ENCODE assay signal across 9 cellular contexts in genomic region chr5:180352976-180353225, GRCh38. TPM values are rescaled to one million over a fixed set of nuclear protein-coding genes. Genes with fewer than 3 reads are reported as not detected.
DNase-seq lines count a peak whose midpoint lies in the region; ATAC-seq, FAIRE-seq and TF ChIP-seq lines count a peak whose summit lies in the region.
"Had no signal": no experiment of that assay in that cellular context is flagged by ENCODE, and none has a peak within 500 bp of the region (broad histone marks: within the 10 kb centered on the region; RNA-seq: fewer than 3 reads in every experiment).

No MANE protein-coding gene starts in this region.

- H3K36me3 ChIP-seq in cardiac muscle cell = no peaks in the 10 kb centered on the region
- H3K36me3 ChIP-seq in kidney (ENCODE audit: control insufficient read depth in 1 of 2, insufficient read depth in 2 of 2, low read length in 2 of 2) = no peaks in the 10 kb centered on the region
- no peaks in the 10 kb centered on the region for H3K36me3 ChIP-seq in thyroid gland

- peaks cover 30% of the 10 kb centered on the region for H3K4me1 ChIP-seq in cardiac muscle cell (ENCODE audit: low read depth)
- H3K4me1 ChIP-seq in kidney (ENCODE audit: control insufficient read depth in 1 of 2, insufficient read depth in 1 of 2, low read depth in 1 of 2, low read length in 2 of 2) = peaks cover 0 to 6% of the 10 kb centered on the region in 2 donors
- peaks cover 0 to 9% of the 10 kb centered on the region in 2 donors for H3K4me1 ChIP-seq in thyroid gland

- ATAC-seq in left cardiac atrium (no peak), SK-N-SH treated with all-trans-retinoic acid at 6 μM for 48 hours (peak; percentile 39)

- DNase-seq in cardiac muscle cell (ENCODE audit: low read depth in 1 of 2, low spot score in 1 of 2) (no peak), left cardiac atrium (no peak), kidney (no peak), thyroid gland (no peak), NCI-H146 treated with DMSO at 0.1 percent for 48 hours (lab: John Stamatoyannopoulos, UW; ENCODE audit: unreplicated experiment) (no peak), globus pallidus (ENCODE audit: low spot score) (no peak)
- DNase-seq in stimulated activated CD4-positive, alpha-beta T cell treated with anti-CD3 and anti-CD28 coated beads, Interleukin-4, amount 100 ng/mL, for 24 hours = no peak
- DNase-seq: DND-41 had no signal

- H3K27me3 ChIP-seq in cardiac muscle cell = peaks cover 10% of the 10 kb centered on the region
- H3K27me3 ChIP-seq in thyroid gland = no peaks in the 10 kb centered on the region

- H3K9me3 ChIP-seq in cardiac muscle cell (ENCODE audit: low read depth) = no peaks in the 10 kb centered on the region
- H3K9me3 ChIP-seq in kidney (ENCODE audit: control insufficient read depth in 1 of 2, low read length in 2 of 2) = no peaks in the 10 kb centered on the region
- no peaks in the 10 kb centered on the region for H3K9me3 ChIP-seq in thyroid gland

- FAIRE-seq in kidney (lab: Jason Lieb, UNC) = no peak

- TF ChIP-seq POLR2A in thyroid gland (IDR thresholded peaks at IDR 0.05) = no peak

- WGBS in thyroid gland, 2 donors = no CpG with 5 or more reads among the region's 33 CpGs

- TF ChIP-seq CTCF in cardiac muscle cell (IDR thresholded peaks at IDR 0.05; ENCODE audit: low read depth, low read length) (no peak), kidney (IDR thresholded peaks at IDR 0.05; ENCODE audit: borderline replicate concordance, extremely low read depth, insufficient read depth) (no peak), thyroid gland (IDR thresholded peaks at IDR 0.05) (no peak)

- intact Hi-C loops in left cardiac atrium (cut with DNase I) (no loop called here), kidney (cut with DNase I) (no loop called here), thyroid gland (cut with DNase I) (loop anchor here (10.0 kb wide), 1 partner anchor 112 kb away; no protein-coding TSS in a partner anchor)

- H3K27ac ChIP-seq in cardiac muscle cell (no peak overlapping the region), kidney (ENCODE audit: low read depth in 2 of 2, low read length in 2 of 2) (no peak overlapping the region), thyroid gland (peak overlapping the region in 2 of 3 donors; percentile 0 to 50)

- H3K4me3 ChIP-seq in cardiac muscle cell (peak overlapping the region; percentile 89), kidney (ENCODE audit: low read length in 2 of 2) (peak overlapping the region; percentile 34 to 55), thyroid gland (replicated peaks in 1 of 3) (peak overlapping the region; percentile 19 to 59 (median 23))

- no peak overlapping the region for H3K9ac ChIP-seq in kidney (ENCODE audit: low read length in 2 of 2)

TF ChIP-seq in SK-N-SH treated with all-trans-retinoic acid at 6 μM for 48 hours, 23 proteins besides CTCF, POLR2A, EP300 and RAD21:
- TF ChIP-seq OSR1 (CRISPR knock-in tag; IDR thresholded peaks at IDR 0.05) (no peak), ZFP3 (CRISPR knock-in tag; IDR thresholded peaks at IDR 0.05) (no peak), TOX (CRISPR knock-in tag; IDR thresholded peaks at IDR 0.05; ENCODE audit: borderline replicate concordance) (no peak), CSRNP3 (CRISPR knock-in tag; IDR thresholded peaks at IDR 0.05) (no peak), ESRRG (CRISPR knock-in tag; IDR thresholded peaks at IDR 0.05) (no peak)

RNA-seq across cellular contexts. Expression of gene GFPT2, which starts 0.2 kb away (rescaled TPM):
- 36.0 and 37.7 TPM in 2 replicates for total RNA-seq in cardiac muscle cell
- polyA plus RNA-seq in cardiac muscle cell = 39.8 and 64.5 TPM in 2 replicates
- total RNA-seq in left cardiac atrium = 10 to 100 TPM; 27.3 to 44.5 TPM
- total RNA-seq in kidney = 15.9 TPM
- 2.7 TPM for polyA plus RNA-seq in kidney (ENCODE audit: insufficient read depth, low read depth, low replicate concordance)
- 10 to 100 TPM in 2 of 4 donors, 1 to 10 TPM in 2; 8.2 to 26.6 (median 11.1) TPM for total RNA-seq in thyroid gland

Comparison
In these comparisons a context has a peak if more than half of its experiments do, and no peak if none do; other contexts are left out.
1. H3K27ac ChIP-seq: peak in thyroid gland (2 of 3); none in cardiac muscle cell (single experiment) and kidney (0 of 2).
2. H3K4me3 ChIP-seq: peak in every context shown above with its lines; median percentile 89 in cardiac muscle cell; 44 in kidney; 23 in thyroid gland.